In the genomic region with DNA sequence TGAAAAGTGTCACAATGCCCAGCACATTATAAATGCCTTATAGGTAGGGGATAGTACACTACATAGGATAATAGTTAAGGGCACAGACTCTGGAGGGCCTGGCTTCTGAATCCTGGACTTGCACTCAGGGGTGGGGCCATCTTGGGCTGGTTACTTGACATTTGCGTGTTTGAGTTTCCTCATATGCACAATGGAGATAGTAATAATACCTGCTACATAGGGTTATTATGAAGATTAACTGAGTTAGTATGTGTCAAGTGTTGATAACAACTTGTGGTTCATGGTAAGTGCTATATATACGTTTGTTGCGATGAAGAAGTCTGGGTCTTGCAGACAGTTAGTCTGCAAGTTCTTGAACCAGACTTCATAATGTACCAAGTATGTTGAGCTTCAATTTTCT, we compare ENCODE assay signal across 9 cellular contexts. TPM values are rescaled to one million over a fixed set of nuclear protein-coding genes. Genes with fewer than 3 reads are reported as not detected.
"Had no signal": no experiment of that assay in that cellular context is flagged by ENCODE, and none has a peak within 500 bp of the region (broad histone marks: within the 10 kb centered on the region; RNA-seq: fewer than 3 reads in every experiment).

No MANE protein-coding gene starts in this region.

- H2AFZ ChIP-seq: GM23338 had no signal

- DNase-seq: H9, IMR-90, KBM-7 had no signal

- ATAC-seq: GM23338 had no signal

- H3K4me3 ChIP-seq: GM23338 had no signal

- FAIRE-seq: H1, H54, HTR-8/SVneo had no signal

- H3K9ac ChIP-seq: KMS-11 had no signal

- H3K27ac ChIP-seq: KMS-11 had no signal

- H3K4me2 ChIP-seq: GM23338, KMS-11 had no signal

RNA-seq across cellular contexts. Expression of a gene that starts 37.0 kb away (rescaled TPM):
- total RNA-seq: HT-29 had no signal
